Comparison of ENCODE assay signal across 1 cellular context in the genomic region with DNA sequence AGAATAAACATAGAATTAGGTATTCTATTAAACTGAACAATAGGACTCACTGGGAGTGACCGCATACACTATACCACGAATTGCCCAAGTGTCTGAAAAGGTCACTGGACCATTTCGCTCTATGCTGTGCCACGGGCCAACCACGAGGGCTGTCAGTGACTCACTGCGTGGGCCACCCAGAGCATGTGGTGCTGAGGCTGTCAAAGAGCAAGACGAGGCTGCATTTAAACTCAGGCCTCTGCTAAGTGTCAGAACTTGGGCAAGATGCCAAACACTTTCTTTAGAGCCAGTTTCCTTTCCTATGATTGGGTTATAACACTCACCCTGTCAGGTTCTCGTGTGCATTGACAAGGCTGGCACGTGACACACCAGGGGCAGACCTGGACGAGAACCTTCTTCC.
A peak's percentile ranks its signal among the peaks of the same experiment; 100 is the strongest.
TF ChIP-seq lines count a peak whose summit lies in the region.

No MANE protein-coding gene starts in this region.

TF ChIP-seq in K562, 482 proteins besides CTCF, POLR2A, EP300 and RAD21 (continued from another document):
- TF ChIP-seq, protein P1, sequence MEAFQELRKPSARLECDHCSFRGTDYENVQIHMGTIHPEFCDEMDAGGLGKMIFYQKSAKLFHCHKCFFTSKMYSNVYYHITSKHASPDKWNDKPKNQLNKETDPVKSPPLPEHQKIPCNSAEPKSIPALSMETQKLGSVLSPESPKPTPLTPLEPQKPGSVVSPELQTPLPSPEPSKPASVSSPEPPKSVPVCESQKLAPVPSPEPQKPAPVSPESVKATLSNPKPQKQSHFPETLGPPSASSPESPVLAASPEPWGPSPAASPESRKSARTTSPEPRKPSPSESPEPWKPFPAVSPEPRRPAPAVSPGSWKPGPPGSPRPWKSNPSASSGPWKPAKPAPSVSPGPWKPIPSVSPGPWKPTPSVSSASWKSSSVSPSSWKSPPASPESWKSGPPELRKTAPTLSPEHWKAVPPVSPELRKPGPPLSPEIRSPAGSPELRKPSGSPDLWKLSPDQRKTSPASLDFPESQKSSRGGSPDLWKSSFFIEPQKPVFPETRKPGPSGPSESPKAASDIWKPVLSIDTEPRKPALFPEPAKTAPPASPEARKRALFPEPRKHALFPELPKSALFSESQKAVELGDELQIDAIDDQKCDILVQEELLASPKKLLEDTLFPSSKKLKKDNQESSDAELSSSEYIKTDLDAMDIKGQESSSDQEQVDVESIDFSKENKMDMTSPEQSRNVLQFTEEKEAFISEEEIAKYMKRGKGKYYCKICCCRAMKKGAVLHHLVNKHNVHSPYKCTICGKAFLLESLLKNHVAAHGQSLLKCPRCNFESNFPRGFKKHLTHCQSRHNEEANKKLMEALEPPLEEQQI (IDR thresholded peaks at IDR 0.05) = no peak
- TF ChIP-seq NFIC (IDR thresholded peaks at IDR 0.05) (peak; percentile 34; the same call in 1 of the 2 replicates), SMARCA4 (IDR thresholded peaks at IDR 0.05) (no peak)
- TF ChIP-seq, protein P2, sequence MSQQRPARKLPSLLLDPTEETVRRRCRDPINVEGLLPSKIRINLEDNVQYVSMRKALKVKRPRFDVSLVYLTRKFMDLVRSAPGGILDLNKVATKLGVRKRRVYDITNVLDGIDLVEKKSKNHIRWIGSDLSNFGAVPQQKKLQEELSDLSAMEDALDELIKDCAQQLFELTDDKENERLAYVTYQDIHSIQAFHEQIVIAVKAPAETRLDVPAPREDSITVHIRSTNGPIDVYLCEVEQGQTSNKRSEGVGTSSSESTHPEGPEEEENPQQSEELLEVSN (IDR thresholded peaks at IDR 0.05; ENCODE audit: borderline replicate concordance in 1 of 2, extremely low read depth in 1 of 2, insufficient read depth in 1 of 2, insufficient read length in 1 of 2, low read depth in 1 of 2, low read length in 1 of 2, poor library complexity in 1 of 2, severe bottlenecking in 1 of 2) = peak in 1 of 2 experiments; percentile 12
TF ChIP-seq in K562: peak in this region for 2.
